Comparison of ENCODE assay signal across 7 cellular contexts in genomic region chr17:7237761-7238417, GRCh38. TPM values are rescaled to one million over a fixed set of nuclear protein-coding genes. Genes with fewer than 3 reads are reported as not detected.
DNase-seq lines count a peak whose midpoint lies in the region; ATAC-seq, FAIRE-seq and TF ChIP-seq lines count a peak whose summit lies in the region.

No MANE protein-coding gene starts in this region.

- H3K4me3 ChIP-seq in duodenal mucosa (ENCODE audit: low read depth in 1 of 2, low read length in 2 of 2) (peak overlapping the region; percentile 90 to 94), lung (peak overlapping the region; percentile 92)

- WGBS in lung, 2 donors = 1% methylated on average over 37 to 73 of the region's 73 CpGs

- peak; percentile 56 for FAIRE-seq in GM18507 (lab: Jason Lieb, UNC)

- H3K9ac ChIP-seq in duodenal mucosa (ENCODE audit: low read depth in 1 of 2, low read length in 2 of 2) = peak overlapping the region; percentile 43 to 92

- no peaks in the 10 kb centered on the region for H3K27me3 ChIP-seq in duodenal mucosa (ENCODE audit: control insufficient read depth in 1 of 2, insufficient read depth in 2 of 2, low read length in 2 of 2)
- H3K27me3 ChIP-seq in lung (ENCODE audit: control insufficient read depth, insufficient read depth) = no peaks in the 10 kb centered on the region

- no peak for ATAC-seq in lung (ENCODE audit: insufficient read depth, low FRiP score)
- ATAC-seq in GM18861 (IDR thresholded peaks at IDR 0.05; ENCODE audit: unreplicated experiment) = no peak

- H3K4me1 ChIP-seq in duodenal mucosa (ENCODE audit: control insufficient read depth in 1 of 2, insufficient read depth in 2 of 2, low read length in 2 of 2) (peaks cover 52 to 53% of the 10 kb centered on the region in 2 donors), lung (ENCODE audit: control insufficient read depth in 2 of 2, insufficient read depth in 2 of 2, low read length in 2 of 2) (peaks cover 4 to 18% of the 10 kb centered on the region in 2 donors)

- no peak for TF ChIP-seq CTCF in lung (IDR thresholded peaks at IDR 0.05; ENCODE audit: control extremely low read depth, extremely low read depth)

- H3K9me3 ChIP-seq in duodenal mucosa (ENCODE audit: control insufficient read depth in 1 of 2, low read length in 2 of 2) (no peaks in the 10 kb centered on the region), lung (ENCODE audit: control insufficient read depth in 2 of 2, insufficient read depth in 1 of 2, low read length in 1 of 2) (no peaks in the 10 kb centered on the region)

- H3K27ac ChIP-seq in duodenal mucosa (ENCODE audit: low read depth, low read length) (peak overlapping the region; percentile 85), lung (ENCODE audit: low read depth in 1 of 2, low read length in 1 of 2) (peak overlapping the region; percentile 88 to 91)

- H3K36me3 ChIP-seq in duodenal mucosa (ENCODE audit: control insufficient read depth in 1 of 2, insufficient read depth in 2 of 2, low read length in 2 of 2) = peaks cover 16 to 30% of the 10 kb centered on the region in 2 donors
- peaks cover 6 to 21% of the 10 kb centered on the region in 2 donors for H3K36me3 ChIP-seq in lung (ENCODE audit: control insufficient read depth in 2 of 2, insufficient read depth in 2 of 2, low read length in 2 of 2)

- DNase-seq in GM18507 (ENCODE audit: extremely low spot score, insufficient read length, low read depth) = no peak
- peak; percentile 50 for DNase-seq in NCI-H1930 (lab: John Stamatoyannopoulos, UW)
- DNase-seq in activated CD4-positive, alpha-beta T cell treated with anti-CD3 and anti-CD28 coated beads, Interleukin-2, amount 50 U/mL, for 48 hours = peak; percentile 90 to 91
- DNase-seq in lung (ENCODE audit: low spot score) = peak; percentile 85
- peak; percentile 70 to 83 (median 76) for DNase-seq in stimulated activated CD4-positive, alpha-beta T cell treated with anti-CD3 and anti-CD28 coated beads, TNF-alpha, amount 100 ng/mL, for 48 hours (ENCODE audit: low read depth in 3 of 3)

RNA-seq across cellular contexts. Expression of gene PHF23, which starts 1.4 kb away (rescaled TPM):
- 10 to 100 TPM; 25.4 to 27.3 TPM for total RNA-seq in lung
- polyA plus RNA-seq in lung = 10 to 100 TPM; 27.2 to 40.5 TPM

RNA-seq across cellular contexts. Expression of gene DVL2, which starts 3.6 kb away (rescaled TPM):
- total RNA-seq in lung = 10 to 100 TPM; 45.3 to 57.5 TPM
- polyA plus RNA-seq in lung = 10 to 100 TPM; 22.2 to 25.1 TPM

RNA-seq across cellular contexts. Expression of gene GABARAP, which starts 4.4 kb away (rescaled TPM):
- 100 to 1,000 TPM; 315 to 496 TPM for total RNA-seq in lung
- 1,000 to 10,000 TPM in 1 of 2 donors, 100 to 1,000 TPM in 1; 874 to 1,149 TPM for polyA plus RNA-seq in lung

RNA-seq across cellular contexts. Expression of gene CTDNEP1, which starts 13.6 kb away (rescaled TPM):
- 100 to 1,000 TPM in 1 of 2 donors, 10 to 100 TPM in 1; 76.0 to 126 TPM for total RNA-seq in lung
- 100 to 1,000 TPM in 1 of 2 donors, 10 to 100 TPM in 1; 72.5 to 105 TPM for polyA plus RNA-seq in lung

RNA-seq across cellular contexts. Expression of gene ELP5, which starts 14.1 kb away (rescaled TPM):
- 10 to 100 TPM; 19.8 to 39.3 TPM for total RNA-seq in lung
- polyA plus RNA-seq in lung = 10 to 100 TPM; 34.0 to 63.2 TPM
